8 cellular contexts compared by ENCODE assay signal in the genomic region with DNA sequence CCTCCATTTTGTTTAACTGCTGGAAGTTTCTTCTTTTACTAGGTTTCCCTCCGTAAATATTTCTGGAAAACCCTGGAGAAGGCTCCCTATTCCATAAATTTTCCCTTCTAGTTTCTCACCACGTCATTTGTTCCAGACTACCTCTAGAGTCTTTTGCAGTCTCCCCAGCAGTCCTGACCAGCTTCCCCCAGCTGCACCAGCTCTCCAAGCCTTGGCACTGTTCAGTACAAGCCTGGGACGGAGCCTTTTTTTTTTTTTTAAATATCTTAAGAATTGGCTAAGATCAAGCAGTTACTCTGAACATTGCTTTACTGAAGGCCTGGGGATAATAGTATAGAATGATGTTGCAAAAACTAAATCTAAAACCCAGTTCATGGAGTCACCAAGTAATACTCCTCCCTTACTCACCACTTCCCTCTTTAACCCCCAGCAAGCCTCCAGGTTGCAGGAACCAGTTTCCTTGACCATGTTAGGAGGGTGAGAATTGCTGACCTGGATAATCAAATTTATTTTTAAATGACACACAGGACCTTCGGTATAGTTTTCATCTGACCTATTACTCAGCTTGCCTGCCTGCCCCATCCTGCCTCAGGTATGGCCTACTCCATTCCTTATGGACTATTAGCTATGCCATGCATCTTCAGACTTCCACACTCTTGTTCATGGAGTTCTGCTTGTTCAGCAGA. TPM values are rescaled to one million over a fixed set of nuclear protein-coding genes. Genes with fewer than 3 reads are reported as not detected.
DNase-seq lines count a peak whose midpoint lies in the region; ATAC-seq and TF ChIP-seq lines count a peak whose summit lies in the region.

No MANE protein-coding gene starts in this region.

- intact Hi-C loops in CD4-positive, alpha-beta memory T cell (cut with micrococcal nuclease): no loop called here

- peak overlapping the region; percentile 85 to 93 for H3K4me3 ChIP-seq in CD4-positive, alpha-beta memory T cell (ENCODE audit: low read length in 2 of 2)
- H3K4me3 ChIP-seq in RWPE2 (ENCODE audit: severe bottlenecking): no peak overlapping the region
- H3K4me3 ChIP-seq in foreskin fibroblast (ENCODE audit: low read depth in 1 of 2, low read length in 2 of 2): peak overlapping the region; percentile 46 to 60
- H3K4me3 ChIP-seq in skin epidermis: peak overlapping the region; percentile 28 to 60 (median 38)

- H3K9me3 ChIP-seq in CD4-positive, alpha-beta memory T cell (ENCODE audit: control insufficient read depth in 1 of 2, low read length in 2 of 2): no peaks in the 10 kb centered on the region
- no peaks in the 10 kb centered on the region for H3K9me3 ChIP-seq in RWPE2 (ENCODE audit: severe bottlenecking)

- no peak for DNase-seq in CD4-positive, alpha-beta memory T cell
- DNase-seq in RWPE2 (ENCODE audit: low spot score): no peak
- DNase-seq in foreskin fibroblast: peak in 1 of 2 donors; percentile 5
- no peak for DNase-seq in activated effector memory CD4-positive, alpha-beta T cell treated with anti-CD3 and anti-CD28 coated beads, Interleukin-2, amount 50 U/mL, for 16 hours
- DNase-seq in SK-N-DZ (ENCODE audit: low spot score): no peak
- no peak for DNase-seq in NCI-H2029 treated with DMSO at 0.1 percent for 48 hours (lab: John Stamatoyannopoulos, UW)

- no peaks in the 10 kb centered on the region for H3K27me3 Mint-ChIP-seq in CD4-positive, alpha-beta memory T cell

- CTCF ChIA-PET in CD4-positive, alpha-beta memory T cell (lab: Charles Lee; ENCODE audit: partially characterized antibody): interaction anchor here (0.8 to 3.3 kb wide), 7 partner anchors 11 to 1586 kb away, joined by 3 to 24 read pairs (median 3); no protein-coding TSS in a partner anchor

- POLR2A ChIA-PET in CD4-positive, alpha-beta memory T cell (lab: Charles Lee; ENCODE audit: partially characterized antibody): interaction anchor here (0.5 to 2.7 kb wide), 7 partner anchors 16 to 1431 kb away, joined by 3 to 13 read pairs (median 3); a partner anchor contains a TSS

- H3K4me1 Mint-ChIP-seq in CD4-positive, alpha-beta memory T cell: peaks cover 19 to 50% (median 29%) of the 10 kb centered on the region in 4 donors

- peaks cover 0 to 5% (median 1%) of the 10 kb centered on the region in 8 donors for H3K9me3 Mint-ChIP-seq in CD4-positive, alpha-beta memory T cell

- no peaks in the 10 kb centered on the region for H3K27me3 ChIP-seq in CD4-positive, alpha-beta memory T cell (ENCODE audit: insufficient read depth, low read length)
- no peaks in the 10 kb centered on the region for H3K27me3 ChIP-seq in RWPE2 (ENCODE audit: insufficient read depth, poor library complexity, severe bottlenecking)

- peak; percentile 38 for ATAC-seq in GM21723 (IDR thresholded peaks at IDR 0.05; ENCODE audit: unreplicated experiment)
- ATAC-seq in RWPE2 (ENCODE audit: low read depth): peak; percentile 54

- peak overlapping the region; percentile 87 for H3K27ac ChIP-seq in CD4-positive, alpha-beta memory T cell (ENCODE audit: low read depth, low read length)
- H3K27ac ChIP-seq in RWPE2 (ENCODE audit: poor library complexity, severe bottlenecking) (no peak overlapping the region), skin epidermis (peak overlapping the region; percentile 40 to 100 (median 94))

- H3K27ac Mint-ChIP-seq in CD4-positive, alpha-beta memory T cell: peak overlapping the region; percentile 93 to 99 (median 97)

- H3K36me3 ChIP-seq in CD4-positive, alpha-beta memory T cell (ENCODE audit: insufficient read depth, low read length): peaks cover 17% of the 10 kb centered on the region
- H3K36me3 ChIP-seq in RWPE2 (ENCODE audit: low read depth): no peaks in the 10 kb centered on the region

- peak overlapping the region; percentile 92 to 99 (median 96) for H3K4me3 Mint-ChIP-seq in CD4-positive, alpha-beta memory T cell

- peaks cover 43 to 54% of the 10 kb centered on the region in 2 donors for H3K36me3 Mint-ChIP-seq in CD4-positive, alpha-beta memory T cell

- peaks cover 24% of the 10 kb centered on the region for H3K4me1 ChIP-seq in CD4-positive, alpha-beta memory T cell (ENCODE audit: insufficient read depth, low read length)
- no peaks in the 10 kb centered on the region for H3K4me1 ChIP-seq in RWPE2 (ENCODE audit: insufficient read depth, poor library complexity, severe bottlenecking)

- no peak for TF ChIP-seq CTCF in RWPE2 (IDR thresholded peaks at IDR 0.05; ENCODE audit: poor library complexity, severe bottlenecking)
- no peak for TF ChIP-seq CTCF in foreskin fibroblast (IDR thresholded peaks at IDR 0.05; ENCODE audit: low read depth, low read length)

RNA-seq across cellular contexts. Expression of a gene that starts 0.7 kb away (rescaled TPM):
- total RNA-seq in CD4-positive, alpha-beta memory T cell: 1 to 10 TPM; 7.5 to 8.8 TPM
- 10 to 100 TPM in 1 of 2 donors, 1 to 10 TPM in 1; 3.5 to 13.5 TPM for polyA plus RNA-seq in CD4-positive, alpha-beta memory T cell
- polyA plus RNA-seq in SK-N-DZ (2014; cell fraction: cytosol; rRNA removed): not detected in 2 replicates
- not detected in 2 replicates for polyA plus RNA-seq in SK-N-DZ (2014; cell fraction: nucleus; rRNA removed)
